In genomic region chr21:34698270-34699015, GRCh38 we compare ENCODE assay signal across 15 cellular contexts. TPM values are rescaled to one million over a fixed set of nuclear protein-coding genes. Genes with fewer than 3 reads are reported as not detected.
"Had no signal": no experiment of that assay in that cellular context is flagged by ENCODE, and none has a peak within 500 bp of the region (broad histone marks: within the 10 kb centered on the region; RNA-seq: fewer than 3 reads in every experiment).

No MANE protein-coding gene starts in this region.

- DNase-seq: activated CD4-positive, alpha-beta T cell treated with anti-CD3 and anti-CD28 coated beads for 36 hours; activated CD4-positive, alpha-beta T cell treated with anti-CD3 and anti-CD28 coated beads, Interleukin-2, amount 50 U/mL, for 48 hours; activated gamma-delta T cell treated with Interleukin-2 at 50 U/mL for 16 hours; effector memory CD4-positive, alpha-beta T cell; ovary; stimulated activated naive CD4-positive, alpha-beta T cell treated with Interleukin-2 at 50 U/mL for 16 hours had no signal

- H3K27ac Mint-ChIP-seq: activated CD4-positive, alpha-beta T cell treated with anti-CD3 and anti-CD28 coated beads for 36 hours; activated naive CD8-positive, alpha-beta T cell; dendritic cell treated with granulocyte-macrophage colony-stimulating factor and Interleukin-4, amounts not matched to agents 40 ng/mL and 50 ng/mL, for 4 days; mesothelial cell of epicardium had no signal

- H3K4me3 Mint-ChIP-seq: activated CD4-positive, alpha-beta T cell treated with anti-CD3 and anti-CD28 coated beads for 36 hours; activated naive CD8-positive, alpha-beta T cell; dendritic cell treated with granulocyte-macrophage colony-stimulating factor and Interleukin-4, amounts not matched to agents 40 ng/mL and 50 ng/mL, for 4 days; mesothelial cell of epicardium had no signal

- H3K4me1 ChIP-seq: esophagus muscularis mucosa had no signal

- ATAC-seq: activated CD4-positive, alpha-beta T cell treated with anti-CD3 and anti-CD28 coated beads for 36 hours; sciatic nerve had no signal

- H3K27ac ChIP-seq: cardiac muscle cell, esophagus muscularis mucosa, ovary, tibial nerve had no signal

- H3K9me3 ChIP-seq: esophagus muscularis mucosa, ovary had no signal

- H3K27me3 ChIP-seq: cardiac muscle cell, ovary, tibial nerve had no signal

- H3K36me3 ChIP-seq: cardiac muscle cell, esophagus muscularis mucosa, ovary, tibial nerve had no signal

- H3K4me3 ChIP-seq: cardiac muscle cell, esophagus muscularis mucosa, lung, ovary, tibial nerve had no signal

RNA-seq across cellular contexts. Expression of gene CLIC6, which starts 29.6 kb away (rescaled TPM):
- total RNA-seq: cardiac muscle cell, endothelial cell of umbilical vein had no signal
